ENCODE assay signal across 13 cellular contexts in genomic region chrX:12685541-12685940, GRCh38.
A peak's percentile ranks its signal among the peaks of the same experiment; 100 is the strongest.
DNase-seq lines count a peak whose midpoint lies in the region; ATAC-seq and TF ChIP-seq lines count a peak whose summit lies in the region.
"Had no signal": no experiment of that assay in that cellular context is flagged by ENCODE, and none has a peak within 500 bp of the region (broad histone marks: within the 10 kb centered on the region; RNA-seq: fewer than 3 reads in every experiment).

No MANE protein-coding gene starts in this region.

- CTCF ChIA-PET in Calu3 (lab: Charles Lee): no interaction called here

- H3K4me1 ChIP-seq in fibroblast of lung (ENCODE audit: control insufficient read depth, extremely low read depth, insufficient read depth, low read length): no peaks in the 10 kb centered on the region
- no peaks in the 10 kb centered on the region for H3K4me1 ChIP-seq in spleen

- no peaks in the 10 kb centered on the region for H3K9me3 Mint-ChIP-seq in Calu3 (ENCODE audit: low read depth, unreplicated experiment)

- H3K4me2 ChIP-seq in fibroblast of lung (ENCODE audit: extremely low read depth, insufficient read depth, low read length): no peak overlapping the region
- H3K4me2 ChIP-seq: KMS-11 had no signal

- no peak overlapping the region for H3K4me3 Mint-ChIP-seq in Calu3 (ENCODE audit: low read depth, unreplicated experiment)

- H2AFZ ChIP-seq in fibroblast of lung (ENCODE audit: low read length): no peak overlapping the region

- peaks cover 5% of the 10 kb centered on the region for H3K4me1 Mint-ChIP-seq in Calu3 (ENCODE audit: low read depth, unreplicated experiment)

- H3K27me3 ChIP-seq in fibroblast of lung (ENCODE audit: control insufficient read depth, insufficient read depth, low read length) (no peaks in the 10 kb centered on the region), spleen (replicated peaks in 1 of 7) (peaks cover 0 to 4% (median 0%) of the 10 kb centered on the region in 7 donors)

- DNase-seq in EL: peak; percentile 19
- DNase-seq in NCI-H226: peak; percentile 2
- DNase-seq in fibroblast of lung (ENCODE audit: low read depth in 2 of 2): peak; percentile 3 to 9
- peak; percentile 39 for DNase-seq in retinal pigment epithelial cell (ENCODE audit: low read depth)
- no peak for DNase-seq in spleen
- no peak for DNase-seq in Calu3
- DNase-seq: DMS53, NCI-H187 had no signal

- H3K27ac ChIP-seq in fibroblast of lung (ENCODE audit: insufficient read depth, low read length) (no peak overlapping the region), spleen (no peak overlapping the region)
- H3K27ac ChIP-seq: C4-2B, KMS-11, SK-N-MC had no signal

- H3K36me3 Mint-ChIP-seq in Calu3 (ENCODE audit: insufficient read depth, unreplicated experiment): no peaks in the 10 kb centered on the region

- H3K27me3 Mint-ChIP-seq in Calu3 (ENCODE audit: unreplicated experiment): peaks cover 90% of the 10 kb centered on the region

- no TSS peak for BruUV-seq in Calu3 (replicated peaks; lab: Mats Ljungman, UMichigan)

- WGBS in spleen, 5 donors: 38 to 72% (median 42%) methylated on average over 2 of the region's 2 CpGs

- no peaks in the 10 kb centered on the region for H4K20me1 ChIP-seq in fibroblast of lung (ENCODE audit: control insufficient read depth, extremely low read depth, insufficient read depth, low read length)

- H3K36me3 ChIP-seq in fibroblast of lung (ENCODE audit: control insufficient read depth, insufficient read depth, low read length) (no peaks in the 10 kb centered on the region), spleen (no peaks in the 10 kb centered on the region)

- H3K9ac ChIP-seq in fibroblast of lung (ENCODE audit: insufficient read depth, low read length): no peak overlapping the region
- H3K9ac ChIP-seq: KMS-11 had no signal

- intact Hi-C loops in spleen (cut with DNase I; ENCODE audit: low total_unique reads) (no loop called here), Calu3 (cut with micrococcal nuclease; ENCODE audit: unreplicated experiment) (no loop called here)

- no peak overlapping the region for H3K27ac Mint-ChIP-seq in Calu3 (ENCODE audit: unreplicated experiment)

- H3K4me3 ChIP-seq in fibroblast of lung (replicated peaks in 1 of 4; ENCODE audit: control extremely low read depth in 1 of 4, insufficient read depth in 1 of 4, low read depth in 3 of 4, low read length in 4 of 4): no peak overlapping the region
- no peak overlapping the region for H3K4me3 ChIP-seq in retinal pigment epithelial cell (ENCODE audit: low read length)
- H3K4me3 ChIP-seq in spleen: no peak overlapping the region
- H3K4me3 ChIP-seq: SK-N-MC had no signal

- no peak for TF ChIP-seq POLR2A in spleen (IDR thresholded peaks at IDR 0.05)

- TF ChIP-seq CTCF in fibroblast of lung (conservative IDR thresholded peaks at IDR 0.05 in 1 of 2, IDR thresholded peaks at IDR 0.05 in 1 of 2; ENCODE audit: low read depth in 1 of 2, low read length in 2 of 2) (no peak), retinal pigment epithelial cell (conservative IDR thresholded peaks at IDR 0.05; ENCODE audit: low read depth, low read length) (no peak), spleen (IDR thresholded peaks at IDR 0.05 in 8 of 11, conservative IDR thresholded peaks at IDR 0.05 in 3 of 11) (no peak), Calu3 (IDR thresholded peaks at IDR 0.05; ENCODE audit: unreplicated experiment) (no peak)

- no peaks in the 10 kb centered on the region for H3K9me3 ChIP-seq in fibroblast of lung (ENCODE audit: control insufficient read depth, insufficient read depth, low read depth, low read length)
- no peaks in the 10 kb centered on the region for H3K9me3 ChIP-seq in spleen

- no peaks in the 10 kb centered on the region for H3K79me2 ChIP-seq in fibroblast of lung (ENCODE audit: control insufficient read depth, insufficient read depth, low read length)

- ATAC-seq in GM21723 (IDR thresholded peaks at IDR 0.05; ENCODE audit: unreplicated experiment): no peak
- no peak for ATAC-seq in HG03108 (IDR thresholded peaks at IDR 0.05; ENCODE audit: unreplicated experiment)

Comparison
In these comparisons a context has a peak if more than half of its experiments do, and no peak if none do; other contexts are left out.
1. DNase-seq: peak in EL (single experiment), NCI-H226 (single experiment), fibroblast of lung (2 of 2) and retinal pigment epithelial cell (single experiment); none in spleen (single experiment) and Calu3 (single experiment).